In genomic region chr15:81002254-81003022, GRCh38 we compare ENCODE assay signal across 8 cellular contexts. TPM values are rescaled to one million over a fixed set of nuclear protein-coding genes. Genes with fewer than 3 reads are reported as not detected.
DNase-seq lines count a peak whose midpoint lies in the region; ATAC-seq, FAIRE-seq and TF ChIP-seq lines count a peak whose summit lies in the region.

No MANE protein-coding gene starts in this region.

- peaks cover 0 to 8% (median 5%) of the 10 kb centered on the region in 4 experiments; a peak in 4 of 7 replicates for H3K4me1 ChIP-seq in H1 (replicated peaks in 1 of 4; ENCODE audit: control insufficient read depth in 3 of 4, insufficient read depth in 4 of 4, low read length in 3 of 4)

- H2BK20ac ChIP-seq in H1 (ENCODE audit: low read length), result no peak overlapping the region

- H4K5ac ChIP-seq in H1 (ENCODE audit: insufficient read length, low read depth, low read length), result no peak overlapping the region

- H3K9me3 ChIP-seq in MG63, result no peaks in the 10 kb centered on the region
- H3K9me3 ChIP-seq in H1 (ENCODE audit: insufficient read depth in 2 of 2, low read depth in 1 of 2, low read length in 1 of 2), result no peaks in the 10 kb centered on the region; a peak in 1 of 4 replicates

- H4K91ac ChIP-seq in H1 (replicated peaks; ENCODE audit: insufficient read length, low read length), result no peak overlapping the region

- peak overlapping the region in 1 of 4 experiments; percentile 55; a peak in 1 of 7 replicates for H3K9ac ChIP-seq in H1 (replicated peaks in 1 of 4; ENCODE audit: extremely low read depth in 1 of 4, low read depth in 3 of 4, low read length in 3 of 4)

- H3K79me2 ChIP-seq in H1 (ENCODE audit: control insufficient read depth in 1 of 2, insufficient read depth in 2 of 2, low read length in 2 of 2), result no peaks in the 10 kb centered on the region

- H3K27ac ChIP-seq in C4-2B (peak overlapping the region; percentile 100), H1 (ENCODE audit: low read depth, low read length) (no peak overlapping the region)

- peaks cover 2 to 8% of the 10 kb centered on the region in 2 experiments for H4K20me1 ChIP-seq in H1 (replicated peaks in 1 of 2; ENCODE audit: control insufficient read depth in 1 of 2, insufficient read depth in 2 of 2, low read length in 2 of 2)

- no peak for TF ChIP-seq CTCF in C4-2B (conservative IDR thresholded peaks at IDR 0.05)
- TF ChIP-seq CTCF in H1 (IDR thresholded peaks at IDR 0.05; ENCODE audit: control extremely low read depth in 1 of 3, insufficient read depth in 1 of 3, low read depth in 1 of 3, low read length in 3 of 3), result peak in 1 of 3 experiments; percentile 27; a peak in 1 of 4 replicates

- peaks cover 29% of the 10 kb centered on the region for H3K36me3 ChIP-seq in MG63
- no peaks in the 10 kb centered on the region; a peak in 1 of 8 replicates for H3K36me3 ChIP-seq in H1 (ENCODE audit: control insufficient read depth in 2 of 4, insufficient read depth in 4 of 4, low read length in 3 of 4)

- TF ChIP-seq POLR2A in H1 (IDR thresholded peaks at IDR 0.05; ENCODE audit: control extremely low read depth in 1 of 2, low read depth in 2 of 2, low read length in 2 of 2), result no peak

- H3K4me2 ChIP-seq in H1 (ENCODE audit: insufficient read depth in 1 of 2, low read depth in 2 of 2, low read length in 2 of 2), result peak overlapping the region; percentile 76 to 80

- H2AK5ac ChIP-seq in H1 (ENCODE audit: low read depth, low read length), result no peak overlapping the region; the same call in 1 of the 2 replicates

- POLR2A ChIA-PET in H1 (lab: Charles Lee; ENCODE audit: partially characterized antibody), result interaction anchor here (0.8 to 2.9 kb wide), 12 partner anchors 10 to 264 kb away, joined by 3 to 8 read pairs (median 4); no protein-coding TSS in a partner anchor
- POLR2A ChIA-PET in naive thymus-derived CD8-positive, alpha-beta T cell (lab: Charles Lee), result interaction anchor here (1.2 to 3.4 kb wide), 3 partner anchors 13 to 266 kb away, joined by 3 to 58 read pairs (median 4); partner anchors contain the start of gene MESD

- DNase-seq in MG63 (peak; percentile 45), H1 (ENCODE audit: low read depth in 1 of 2, low spot score in 2 of 2) (peak in 1 of 2 experiments; percentile 65), NCI-H1417 treated with DMSO at 0.1 percent for 48 hours (lab: John Stamatoyannopoulos, UW) (no peak), SIG-M5 (lab: John Stamatoyannopoulos, UW) (no peak), NCI-H2171 treated with DMSO at 0.1 percent for 48 hours (lab: John Stamatoyannopoulos, UW) (no peak)
- peak in 1 of 10 donors; percentile 10 for DNase-seq in naive thymus-derived CD8-positive, alpha-beta T cell
- DNase-seq in effector CD4-positive, alpha-beta T cell, result no peak

- peaks cover 25 to 64% (median 59%) of the 10 kb centered on the region in 4 donors for H3K4me1 Mint-ChIP-seq in naive thymus-derived CD8-positive, alpha-beta T cell

- no peaks in the 10 kb centered on the region for H3K27me3 ChIP-seq in MG63
- H3K27me3 ChIP-seq in H1 (replicated peaks in 1 of 4; ENCODE audit: control insufficient read depth in 3 of 4, extremely low read depth in 1 of 4, insufficient read depth in 3 of 4, low read length in 3 of 4), result peaks cover 0 to 12% (median 9%) of the 10 kb centered on the region in 4 experiments; a peak in 5 of 7 replicates

- no peak overlapping the region for H3K27ac Mint-ChIP-seq in naive thymus-derived CD8-positive, alpha-beta T cell

- CTCF ChIA-PET in H1 (lab: Charles Lee; ENCODE audit: partially characterized antibody), result interaction anchor here (1.2 to 1.8 kb wide), 5 partner anchors 21 to 264 kb away, joined by 3 to 12 read pairs (median 3); partner anchors contain the start of gene CEMIP

- H3K18ac ChIP-seq in H1 (ENCODE audit: extremely low read depth, low read length), result peak overlapping the region; percentile 32; the same call in 1 of the 2 replicates

- no peaks in the 10 kb centered on the region for H3K27me3 Mint-ChIP-seq in naive thymus-derived CD8-positive, alpha-beta T cell

- peaks cover 0 to 22% (median 6%) of the 10 kb centered on the region in 3 donors for H3K36me3 Mint-ChIP-seq in naive thymus-derived CD8-positive, alpha-beta T cell

- H3K9me3 Mint-ChIP-seq in naive thymus-derived CD8-positive, alpha-beta T cell, result peaks cover 0 to 2% (median 0%) of the 10 kb centered on the region in 9 donors

- H3K23me2 ChIP-seq in H1 (ENCODE audit: low read depth, low read length), result peaks cover 17% of the 10 kb centered on the region; the same call in 1 of the 2 replicates

- no peak overlapping the region for H2BK120ac ChIP-seq in H1 (replicated peaks; ENCODE audit: low read depth, low read length)

- H2BK12ac ChIP-seq in H1 (ENCODE audit: low read depth, low read length), result 0 out of 2 replicates have a peak overlapping the region, but pooled peaks have one; percentile 50

- no peak for TF ChIP-seq RAD21 in H1 (IDR thresholded peaks at IDR 0.05 in 1 of 2, conservative IDR thresholded peaks at IDR 0.05 in 1 of 2; ENCODE audit: low read depth in 2 of 2, low read length in 2 of 2)

- peak overlapping the region; percentile 60; the same call in 1 of the 2 replicates for H2BK5ac ChIP-seq in H1 (ENCODE audit: low read depth, low read length)

- TF ChIP-seq EP300 in H1 (IDR thresholded peaks at IDR 0.05; ENCODE audit: borderline replicate concordance in 1 of 2, low read depth in 2 of 2, low read length in 2 of 2), result no peak

- no peak overlapping the region for H3K4ac ChIP-seq in H1 (replicated peaks; ENCODE audit: insufficient read length, low read depth, low read length)

- H4K8ac ChIP-seq in H1 (ENCODE audit: extremely low read depth, insufficient read depth, low read length), result peak overlapping the region; percentile 14; the same call in 1 of the 2 replicates

- peak overlapping the region; percentile 76 for H3K4me3 ChIP-seq in MG63
- peak overlapping the region; percentile 70 to 90 (median 81) for H3K4me3 ChIP-seq in H1 (ENCODE audit: extremely low read depth in 1 of 4, insufficient read depth in 2 of 4, low read depth in 3 of 4, low read length in 4 of 4)

- H3K79me1 ChIP-seq in H1 (ENCODE audit: low read depth, low read length), result peaks cover 2% of the 10 kb centered on the region; the same call in 1 of the 2 replicates

- 59% methylated on average over 49 of the region's 91 CpGs; no CpG with 5 or more reads in 1 of the 2 experiments for WGBS in H1 (ENCODE audit: extremely low coverage in 1 of 2, insufficient coverage in 1 of 2, insufficient read length in 1 of 2, insufficient replicate concordance in 2 of 2, low coverage in 1 of 2, low lambda C conversion rate in 2 of 2, missing lambda C conversion rate in 1 of 2), 2 experiments

- H2AFZ ChIP-seq in H1 (ENCODE audit: low read length), result no peak overlapping the region

- H3K56ac ChIP-seq in H1 (replicated peaks; ENCODE audit: insufficient read length, low read depth, low read length), result no peak overlapping the region

- FAIRE-seq in H1 (lab: Jason Lieb, UNC), result no peak

- H2BK15ac ChIP-seq in H1 (ENCODE audit: low read length), result no peak overlapping the region

- ATAC-seq in naive thymus-derived CD8-positive, alpha-beta T cell, result no peak

- no peak overlapping the region for H3K14ac ChIP-seq in H1 (ENCODE audit: insufficient read length)

- no peak overlapping the region for H3K23ac ChIP-seq in H1 (ENCODE audit: insufficient read length)

- H3K4me3 Mint-ChIP-seq in naive thymus-derived CD8-positive, alpha-beta T cell, result peak overlapping the region in 9 of 10 donors; percentile 10 to 93 (median 43)

TF ChIP-seq in H1, 55 proteins besides CTCF, POLR2A, EP300 and RAD21 (continues in another document):
- TF ChIP-seq GABPA (IDR thresholded peaks at IDR 0.05; ENCODE audit: borderline replicate concordance, insufficient read depth, low read length), result peak; percentile 6; the same call in 1 of the 2 replicates
- TF ChIP-seq YY1 (IDR thresholded peaks at IDR 0.05; ENCODE audit: low read depth, low read length), result 0 out of 2 replicates have a peak, but pooled peaks have one; percentile 13

RNA-seq across cellular contexts. Expression of gene TLNRD1, which starts 1.7 kb away (rescaled TPM):
- total RNA-seq in MG63 (2014; rRNA removed; shearing (Covaris generic); ENCODE audit: low replicate concordance), result 8.4 and 13.9 TPM in 2 replicates
- 19.8 and 20.5 TPM in 2 replicates for total RNA-seq in H1 (2021; fragmentation: NEBNext Ultra II Directional; extraction: Animal tissue kit (Norgen Biotek cat#: 25700))
- polyA plus RNA-seq in H1 (2011; rRNA removed), result 12.2 and 15.5 TPM in 2 replicates
- polyA plus RNA-seq in H1 (2011; cell fraction: cytosol; rRNA removed), result 12.0 TPM
- 11.5 TPM for polyA plus RNA-seq in H1 (2011; cell fraction: nucleus; rRNA removed)
- 7.7 to 11.6 TPM (median 11.0 TPM) in 4 replicates for polyA plus RNA-seq in H1 (2012, experiment 1 of 2)
- 10.8 TPM for polyA plus RNA-seq in H1 (2012, experiment 2 of 2)
- polyA plus RNA-seq in H1 (2013, experiment 1 of 2), result 11.0 TPM
- polyA plus RNA-seq in H1 (2013, experiment 2 of 2), result 10.5 TPM
- polyA minus RNA-seq in H1 (2011; rRNA and poly(A)+ RNA removed), result 2.1 and 3.6 TPM in 2 replicates
- 13.8 TPM for polyA minus RNA-seq in H1 (2011; cell fraction: cytosol; rRNA and poly(A)+ RNA removed)
- polyA minus RNA-seq in H1 (2011; cell fraction: nucleus; rRNA and poly(A)+ RNA removed), result 14.3 TPM
- total RNA-seq in naive thymus-derived CD8-positive, alpha-beta T cell, result 10 to 100 TPM; 19.2 to 19.6 TPM
- 1 to 10 TPM; 2.2 to 2.9 (median 2.8) TPM for polyA plus RNA-seq in naive thymus-derived CD8-positive, alpha-beta T cell

RNA-seq across cellular contexts. Expression of gene MESD, which starts 12.8 kb away (rescaled TPM):
- total RNA-seq in MG63 (2014; rRNA removed; shearing (Covaris generic); ENCODE audit: low replicate concordance), result 23.4 and 25.5 TPM in 2 replicates
- 28.3 and 30.2 TPM in 2 replicates for total RNA-seq in H1 (2021; fragmentation: NEBNext Ultra II Directional; extraction: Animal tissue kit (Norgen Biotek cat#: 25700))
- polyA plus RNA-seq in H1 (2011; rRNA removed), result 9.0 and 11.0 TPM in 2 replicates
- polyA plus RNA-seq in H1 (2011; cell fraction: cytosol; rRNA removed), result 13.8 TPM
- 14.7 TPM for polyA plus RNA-seq in H1 (2011; cell fraction: nucleus; rRNA removed)
- polyA plus RNA-seq in H1 (2012, experiment 1 of 2), result 22.3 to 32.0 TPM (median 24.0 TPM) in 4 replicates
- polyA plus RNA-seq in H1 (2012, experiment 2 of 2), result 8.8 TPM
- 36.2 TPM for polyA plus RNA-seq in H1 (2013, experiment 1 of 2)
- 45.6 TPM for polyA plus RNA-seq in H1 (2013, experiment 2 of 2)
- polyA minus RNA-seq in H1 (2011; rRNA and poly(A)+ RNA removed), result 16.4 and 16.6 TPM in 2 replicates
- polyA minus RNA-seq in H1 (2011; cell fraction: cytosol; rRNA and poly(A)+ RNA removed), result 14.2 TPM
- 33.9 TPM for polyA minus RNA-seq in H1 (2011; cell fraction: nucleus; rRNA and poly(A)+ RNA removed)
- 10 to 100 TPM; 30.5 to 30.7 TPM for total RNA-seq in naive thymus-derived CD8-positive, alpha-beta T cell
- polyA plus RNA-seq in naive thymus-derived CD8-positive, alpha-beta T cell, result 10 to 100 TPM; 21.3 to 30.7 (median 22.5) TPM
